8 cellular contexts compared by ENCODE assay signal in genomic region chr16:180921-181667, GRCh38. TPM values are rescaled to one million over a fixed set of nuclear protein-coding genes. Genes with fewer than 3 reads are reported as not detected.
DNase-seq lines count a peak whose midpoint lies in the region; ATAC-seq and TF ChIP-seq lines count a peak whose summit lies in the region.

No MANE protein-coding gene starts in this region.

- H3K9me3 ChIP-seq in right lobe of liver: no peaks in the 10 kb centered on the region

- intact Hi-C loops in dendritic cell treated with granulocyte-macrophage colony-stimulating factor and Interleukin-4, amounts not matched to agents 40 ng/mL and 50 ng/mL, for 4 days (cut with micrococcal nuclease): loop anchor here (1.0 kb wide), 2 partner anchors 64 to 74 kb away; no protein-coding TSS in a partner anchor
- intact Hi-C loops in right lobe of liver (cut with DNase I): no loop called here

- no peaks in the 10 kb centered on the region for H3K9me3 Mint-ChIP-seq in dendritic cell treated with granulocyte-macrophage colony-stimulating factor and Interleukin-4, amounts not matched to agents 40 ng/mL and 50 ng/mL, for 4 days

- peak overlapping the region; percentile 46 for H3K4me3 Mint-ChIP-seq in dendritic cell treated with granulocyte-macrophage colony-stimulating factor and Interleukin-4, amounts not matched to agents 40 ng/mL and 50 ng/mL, for 4 days

- no peaks in the 10 kb centered on the region for H3K4me1 Mint-ChIP-seq in dendritic cell treated with granulocyte-macrophage colony-stimulating factor and Interleukin-4, amounts not matched to agents 40 ng/mL and 50 ng/mL, for 4 days (ENCODE audit: low read depth)

- H3K27ac Mint-ChIP-seq in dendritic cell treated with granulocyte-macrophage colony-stimulating factor and Interleukin-4, amounts not matched to agents 40 ng/mL and 50 ng/mL, for 4 days: no peak overlapping the region

- peaks cover 0 to 16% (median 4%) of the 10 kb centered on the region in 4 donors for H3K4me1 ChIP-seq in right lobe of liver

- peaks cover 0 to 16% of the 10 kb centered on the region in 2 donors for H3K27me3 ChIP-seq in right lobe of liver

- no peak for TF ChIP-seq POLR2A in right lobe of liver (IDR thresholded peaks at IDR 0.05)

- H3K4me3 ChIP-seq in right lobe of liver: peak overlapping the region in 1 of 3 donors; percentile 19

- DNase-seq in COLO668 (lab: John Stamatoyannopoulos, UW; ENCODE audit: unreplicated experiment) (peak; percentile 89), NCI-H526 (lab: John Stamatoyannopoulos, UW) (peak; percentile 32 to 90), right lobe of liver (peak; percentile 75 to 79 (median 78))
- DNase-seq in activated CD4-positive, alpha-beta T cell treated with anti-CD3 and anti-CD28 coated beads, Interleukin-2, amount 50 U/mL, for 24 hours (ENCODE audit: low read depth in 1 of 2, low spot score in 1 of 2): peak; percentile 72 to 78
- DNase-seq in stimulated activated CD4-positive, alpha-beta T cell treated with anti-CD3 and anti-CD28 coated beads, TNF-alpha, amount 100 ng/mL, for 1 hour (ENCODE audit: low read depth in 3 of 3, low spot score in 1 of 3): peak; percentile 45 to 83 (median 71)

- peak; percentile 89 to 98 (median 94) for TF ChIP-seq CTCF in right lobe of liver (IDR thresholded peaks at IDR 0.05)

- H3K36me3 Mint-ChIP-seq in dendritic cell treated with granulocyte-macrophage colony-stimulating factor and Interleukin-4, amounts not matched to agents 40 ng/mL and 50 ng/mL, for 4 days (ENCODE audit: low read depth): peaks cover 13% of the 10 kb centered on the region

- H3K36me3 ChIP-seq in right lobe of liver: no peaks in the 10 kb centered on the region

- no peak overlapping the region for H3K27ac ChIP-seq in right lobe of liver

- WGBS in right lobe of liver (ENCODE audit: insufficient coverage, low coverage, low lambda C conversion rate, missing lambda C conversion rate): 0% methylated on average over 9 of the region's 76 CpGs

- ATAC-seq in HG02759 (IDR thresholded peaks at IDR 0.05; ENCODE audit: unreplicated experiment) (peak; percentile 73), right lobe of liver (peak; percentile 84 to 94 (median 86)), GM19035 (IDR thresholded peaks at IDR 0.05; ENCODE audit: unreplicated experiment) (no peak)

- peaks cover 42% of the 10 kb centered on the region for H3K27me3 Mint-ChIP-seq in dendritic cell treated with granulocyte-macrophage colony-stimulating factor and Interleukin-4, amounts not matched to agents 40 ng/mL and 50 ng/mL, for 4 days

RNA-seq across cellular contexts. Expression of gene HBQ1, which starts 0.8 kb away (rescaled TPM):
- under 1 TPM in 1 of 6 experiments, not detected in 5; 0.47 TPM for total RNA-seq in right lobe of liver

RNA-seq across cellular contexts. Expression of gene HBA1, which starts 4.6 kb away (rescaled TPM):
- 100 to 1,000 TPM in 3 of 6 experiments, 10 to 100 TPM in 1, 1 to 10 TPM in 2; 8.0 to 789 (median 84.3) TPM for total RNA-seq in right lobe of liver

RNA-seq across cellular contexts. Expression of gene HBA2, which starts 8.4 kb away (rescaled TPM):
- total RNA-seq in right lobe of liver: 100 to 1,000 TPM in 2 of 6 experiments, 10 to 100 TPM in 4; 17.8 to 522 (median 55.9) TPM

RNA-seq across cellular contexts. Expression of gene HBM, which starts 15.3 kb away (rescaled TPM):
- total RNA-seq in right lobe of liver: 1 to 10 TPM in 4 of 6 experiments, not detected in 2; 1.1 to 8.4 (median 2.0) TPM

RNA-seq across cellular contexts. Expression of gene HBZ, which starts 28.6 kb away (rescaled TPM):
- total RNA-seq in right lobe of liver: under 1 TPM in 1 of 6 experiments, not detected in 5; 0.81 TPM
